Comparison of ENCODE assay signal across 1 cellular context in genomic region chr2:69798909-69799526, GRCh38.
TF ChIP-seq lines count a peak whose summit lies in the region.

No MANE protein-coding gene starts in this region.

TF ChIP-seq in K562, 482 proteins besides CTCF, POLR2A, EP300 and RAD21 (continues in another document):
- peak; percentile 100 for TF ChIP-seq NCOR1 (IDR thresholded peaks at IDR 0.05)
- no peak; the same call in 1 of the 2 replicates for TF ChIP-seq HMG20A (CRISPR knock-in tag; conservative IDR thresholded peaks at IDR 0.05)
- TF ChIP-seq ZBTB26 (CRISPR knock-in tag; IDR thresholded peaks at IDR 0.05) = no peak
- peak in 1 of 2 experiments; percentile 92; a peak in 2 of 4 replicates for TF ChIP-seq ZNF318 (IDR thresholded peaks at IDR 0.05; ENCODE audit: borderline replicate concordance in 1 of 2, low read depth in 1 of 2)
- peak; percentile 2; the same call in 1 of the 2 replicates for TF ChIP-seq NFIX (CRISPR knock-in tag; IDR thresholded peaks at IDR 0.05; ENCODE audit: low read depth)
- TF ChIP-seq SRF (CRISPR knock-in tag; IDR thresholded peaks at IDR 0.05) = no peak
- TF ChIP-seq ZNF184 (CRISPR knock-in tag; IDR thresholded peaks at IDR 0.05) = no peak
- peak; percentile 67 for TF ChIP-seq EP400 (IDR thresholded peaks at IDR 0.05)
- TF ChIP-seq MGA (IDR thresholded peaks at IDR 0.05) = peak; percentile 30; the same call in 1 of the 2 replicates
- TF ChIP-seq TEAD1 (CRISPR knock-in tag; IDR thresholded peaks at IDR 0.05) = peak; percentile 98 to 99
- no peak for TF ChIP-seq ZNF561 (CRISPR knock-in tag; conservative IDR thresholded peaks at IDR 0.05)
- TF ChIP-seq NCOA2 (IDR thresholded peaks at IDR 0.05; ENCODE audit: partially characterized antibody in 2 of 2) = peak; percentile 88 to 90
- TF ChIP-seq L3MBTL2 (IDR thresholded peaks at IDR 0.05) = peak; percentile 81
- peak; percentile 98 for TF ChIP-seq HES1 (IDR thresholded peaks at IDR 0.05; ENCODE audit: low read depth)
- TF ChIP-seq LCOR (CRISPR knock-in tag; IDR thresholded peaks at IDR 0.05) = peak; percentile 88; the same call in 1 of the 2 replicates
- TF ChIP-seq ZBTB33 (CRISPR knock-in tag; IDR thresholded peaks at IDR 0.05) = no peak
- peak; percentile 89 for TF ChIP-seq TAF9B (IDR thresholded peaks at IDR 0.05; ENCODE audit: partially characterized antibody)
- no peak for TF ChIP-seq PBX2 (CRISPR knock-in tag; IDR thresholded peaks at IDR 0.05; ENCODE audit: low read depth)
- peak; percentile 94 for TF ChIP-seq PBX2 (tag; conservative IDR thresholded peaks at IDR 0.05; ENCODE audit: low read depth)
- TF ChIP-seq HDAC2 (IDR thresholded peaks at IDR 0.05) = peak; percentile 100
- TF ChIP-seq SMARCA4 (IDR thresholded peaks at IDR 0.05) = peak; percentile 99
- no peak for TF ChIP-seq ZNF146 (CRISPR knock-in tag; IDR thresholded peaks at IDR 0.05; ENCODE audit: unreplicated experiment)
- peak; percentile 10; the same call in 1 of the 2 replicates for TF ChIP-seq MEF2A (IDR thresholded peaks at IDR 0.05; ENCODE audit: control insufficient read depth, low read depth, low read length)
- TF ChIP-seq SMARCC2 (IDR thresholded peaks at IDR 0.05; ENCODE audit: low read depth) = peak; percentile 95
- TF ChIP-seq ZNF354B (CRISPR knock-in tag; IDR thresholded peaks at IDR 0.05) = 0 out of 2 replicates have a peak, but pooled peaks have one; percentile 20
- peak; percentile 49; the same call in 1 of the 2 replicates for TF ChIP-seq MAX (CRISPR knock-in tag; IDR thresholded peaks at IDR 0.05)
- TF ChIP-seq TARDBP (IDR thresholded peaks at IDR 0.05) = peak; percentile 94
- peak; percentile 99 for TF ChIP-seq PHB2 (IDR thresholded peaks at IDR 0.05; ENCODE audit: low read depth)
